In the genomic region with DNA sequence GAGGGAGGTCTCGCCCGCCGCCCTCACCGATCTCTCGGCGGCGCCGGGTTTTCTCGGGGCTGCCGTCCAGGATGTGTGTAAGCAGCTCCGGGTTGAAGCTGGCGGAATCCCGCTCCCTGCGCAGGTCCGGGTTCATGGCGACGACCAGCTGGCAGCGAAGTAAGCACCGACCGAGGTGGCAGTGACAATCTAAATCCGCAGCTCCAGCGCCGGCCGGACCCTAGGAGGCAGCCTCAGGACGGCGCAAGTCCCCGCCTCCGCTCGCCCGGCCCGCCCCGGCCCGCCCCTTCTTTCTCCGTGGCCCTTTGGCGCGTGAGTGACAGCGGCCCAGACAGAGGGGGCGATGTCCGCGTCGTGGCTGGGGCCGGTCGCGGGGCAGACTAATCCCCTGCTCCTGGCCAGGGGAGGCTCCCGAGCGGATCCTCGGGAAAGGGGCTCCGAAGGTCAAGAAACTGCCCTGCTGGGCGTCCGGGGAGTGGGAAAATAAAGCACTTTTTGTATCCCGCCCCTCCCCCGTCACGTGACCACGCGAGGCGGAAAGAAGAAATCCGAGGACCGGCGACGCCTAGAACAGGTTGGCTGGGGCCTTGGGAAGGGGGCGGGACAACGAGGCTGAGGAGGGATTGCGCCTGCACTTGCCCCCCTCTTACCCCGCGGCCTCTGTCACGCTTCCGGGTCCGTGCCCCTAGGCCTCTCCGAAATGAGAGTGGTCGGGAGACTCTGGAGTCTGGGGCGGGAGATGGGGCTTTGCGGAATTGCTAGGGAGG, we compare ENCODE assay signal across 8 cellular contexts. TPM values are rescaled to one million over a fixed set of nuclear protein-coding genes. Genes with fewer than 3 reads are reported as not detected.
A peak's percentile ranks its signal among the peaks of the same experiment; 100 is the strongest.
DNase-seq lines count a peak whose midpoint lies in the region; TF ChIP-seq lines count a peak whose summit lies in the region.

A gene (minus strand): TSS at position 229 of the 767 bp plus-strand sequence. CDS start 93 bp downstream, at position 136.
A gene with protein sequence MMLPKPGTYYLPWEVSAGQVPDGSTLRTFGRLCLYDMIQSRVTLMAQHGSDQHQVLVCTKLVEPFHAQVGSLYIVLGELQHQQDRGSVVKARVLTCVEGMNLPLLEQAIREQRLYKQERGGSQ (plus strand): TSS at position 303 of the 767 bp plus-strand sequence. CDS start 6,953 bp downstream, outside the sequence.

- H3K36me3 ChIP-seq in HEK293 (ENCODE audit: control insufficient read depth in 2 of 2, insufficient read depth in 1 of 2, low read length in 2 of 2), result peaks cover 8 to 18% of the 10 kb centered on the region in 2 experiments; a peak in 2 of 3 replicates
- H3K36me3 ChIP-seq in neuronal stem cell (replicated peaks in 1 of 2; ENCODE audit: control insufficient read depth in 2 of 2, insufficient read depth in 2 of 2, low read length in 2 of 2), result peaks cover 0 to 7% of the 10 kb centered on the region in 2 donors

- H4K8ac ChIP-seq in neuronal stem cell (ENCODE audit: low read depth, low read length), result no peak within 1 kb of the TSS

- peak within 1 kb of the TSS; percentile 12 for H3K23ac ChIP-seq in neuronal stem cell (ENCODE audit: low read depth, low read length, poor library complexity)

- peak within 1 kb of the TSS; percentile 90 for H3K4me2 ChIP-seq in neuronal stem cell (ENCODE audit: insufficient read depth, low read length, poor library complexity, severe bottlenecking)

- H3K79me1 ChIP-seq in neuronal stem cell (ENCODE audit: low read depth, low read length), result no peaks in the 10 kb centered on the region

- peak within 1 kb of the TSS; percentile 49 for H2AK5ac ChIP-seq in neuronal stem cell (ENCODE audit: low read depth, low read length)

- TF ChIP-seq CTCF in HEK293 (tag by site-specific recombination; IDR thresholded peaks at IDR 0.05) (peak; percentile 83), subcutaneous adipose tissue (IDR thresholded peaks at IDR 0.05; ENCODE audit: low read depth) (no peak)

- H3K9ac ChIP-seq in neuronal stem cell (ENCODE audit: low read depth, low read length, poor library complexity), result peak within 1 kb of the TSS; percentile 91

- H3K4me3 ChIP-seq in HEK293 (ENCODE audit: low read depth, low read length) (peak within 1 kb of the TSS; percentile 77), neuronal stem cell (ENCODE audit: low read length in 2 of 2) (peak within 1 kb of the TSS; percentile 67 to 87)

- H3K9me3 ChIP-seq in HEK293 (ENCODE audit: control insufficient read depth, insufficient read depth, low read depth, low read length) (no peaks in the 10 kb centered on the region), neuronal stem cell (replicated peaks in 1 of 2; ENCODE audit: control insufficient read depth in 2 of 2, insufficient read depth in 1 of 2, low read depth in 1 of 2, low read length in 2 of 2) (no peaks in the 10 kb centered on the region)

- H2AFZ ChIP-seq in neuronal stem cell (ENCODE audit: low read length), result peak within 1 kb of the TSS; percentile 93

- no peak within 1 kb of the TSS for H2BK12ac ChIP-seq in neuronal stem cell (ENCODE audit: low read length)

- H3K4me1 ChIP-seq in HEK293 (ENCODE audit: control insufficient read depth, insufficient read depth, low read length), result peaks cover 24% of the 10 kb centered on the region
- no peaks in the 10 kb centered on the region for H3K4me1 ChIP-seq in neuronal stem cell (ENCODE audit: control insufficient read depth in 2 of 2, insufficient read depth in 1 of 2, low read depth in 1 of 2, low read length in 2 of 2)

- DNase-seq in GM03348 (ENCODE audit: low spot score) (peak; percentile 94), MV-4-11 (lab: John Stamatoyannopoulos, UW) (peak; percentile 96), SK-MEL-5 (ENCODE audit: low read depth, low spot score) (peak; percentile 100), foreskin melanocyte (peak; percentile 96), neuronal stem cell (ENCODE audit: low spot score) (peak; percentile 96)
- DNase-seq in activated naive CD4-positive, alpha-beta T cell treated with Interleukin-2 at 50 U/mL for 16 hours, result peak; percentile 97

- H2BK5ac ChIP-seq in neuronal stem cell (ENCODE audit: low read length), result peak within 1 kb of the TSS; percentile 95

- H4K91ac ChIP-seq in neuronal stem cell (ENCODE audit: low read depth, low read length, poor library complexity), result no peak within 1 kb of the TSS

- in situ Hi-C loops in SK-MEL-5 (cut with HindIII; ENCODE audit: low pct_unique_long_range_greater_than_20kb, low sequenced_read_pairs), result no loop called here

- no peak within 1 kb of the TSS for H3K4ac ChIP-seq in neuronal stem cell (ENCODE audit: low read length)

- WGBS in neuronal stem cell (ENCODE audit: extremely low coverage in 2 of 2, insufficient read length in 2 of 2, insufficient replicate concordance in 1 of 2), 2 donors, result no CpG with 5 or more reads among the region's 72 CpGs

- H3K18ac ChIP-seq in neuronal stem cell (ENCODE audit: low read length), result peak within 1 kb of the TSS; percentile 100

- POLR2A ChIA-PET in HEK293 (lab: Yijun Ruan, JAX), result interaction anchor here (0.5 to 1.9 kb wide), 17 partner anchors 8 to 688 kb away, joined by 3 to 17 read pairs (median 4); a partner anchor contains a TSS

- peak within 1 kb of the TSS; percentile 66 for H3K14ac ChIP-seq in neuronal stem cell (ENCODE audit: low read length)

- peak within 1 kb of the TSS; percentile 10 for H2BK120ac ChIP-seq in neuronal stem cell (ENCODE audit: low read depth, low read length)

- no peaks in the 10 kb centered on the region for H3K27me3 ChIP-seq in neuronal stem cell (ENCODE audit: control insufficient read depth in 3 of 3, insufficient read depth in 3 of 3, low read depth in 1 of 3, low read length in 3 of 3)

- H3K27ac ChIP-seq in HEK293 (ENCODE audit: extremely low read depth, low read depth, low read length) (peak within 1 kb of the TSS; percentile 96), neuronal stem cell (replicated peaks; ENCODE audit: low read length) (peak within 1 kb of the TSS; percentile 100)

- peak within 1 kb of the TSS; percentile 70 for H2BK15ac ChIP-seq in neuronal stem cell (ENCODE audit: low read length)

- CTCF ChIA-PET in HEK293 (lab: Yijun Ruan, JAX), result interaction anchor here (0.5 to 1.6 kb wide), 5 partner anchors 24 to 1362 kb away, joined by 3 to 6 read pairs (median 4); no protein-coding TSS in a partner anchor

TF ChIP-seq in HEK293, 187 proteins besides CTCF, POLR2A, EP300 and RAD21 (continues in another document):
- no peak for TF ChIP-seq ZNF621 (tag by site-specific recombination; IDR thresholded peaks at IDR 0.05)
- TF ChIP-seq ZNF214 (tag by site-specific recombination; IDR thresholded peaks at IDR 0.05; ENCODE audit: borderline replicate concordance), result no peak; the same call in 1 of the 2 replicates
- no peak for TF ChIP-seq ZNF391 (tag by site-specific recombination; IDR thresholded peaks at IDR 0.05; ENCODE audit: borderline replicate concordance, low read depth)
- TF ChIP-seq, protein P1, sequence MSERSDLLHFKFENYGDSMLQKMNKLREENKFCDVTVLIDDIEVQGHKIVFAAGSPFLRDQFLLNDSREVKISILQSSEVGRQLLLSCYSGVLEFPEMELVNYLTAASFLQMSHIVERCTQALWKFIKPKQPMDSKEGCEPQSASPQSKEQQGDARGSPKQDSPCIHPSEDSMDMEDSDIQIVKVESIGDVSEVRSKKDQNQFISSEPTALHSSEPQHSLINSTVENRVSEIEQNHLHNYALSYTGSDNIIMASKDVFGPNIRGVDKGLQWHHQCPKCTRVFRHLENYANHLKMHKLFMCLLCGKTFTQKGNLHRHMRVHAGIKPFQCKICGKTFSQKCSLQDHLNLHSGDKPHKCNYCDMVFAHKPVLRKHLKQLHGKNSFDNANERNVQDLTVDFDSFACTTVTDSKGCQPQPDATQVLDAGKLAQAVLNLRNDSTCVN (tag by site-specific recombination; optimal IDR thresholded peaks at IDR 0.05), result peak; percentile 66
- peak; percentile 83; the same call in 1 of the 2 replicates for TF ChIP-seq SP7 (tag by site-specific recombination; IDR thresholded peaks at IDR 0.05)
- TF ChIP-seq, protein P2, sequence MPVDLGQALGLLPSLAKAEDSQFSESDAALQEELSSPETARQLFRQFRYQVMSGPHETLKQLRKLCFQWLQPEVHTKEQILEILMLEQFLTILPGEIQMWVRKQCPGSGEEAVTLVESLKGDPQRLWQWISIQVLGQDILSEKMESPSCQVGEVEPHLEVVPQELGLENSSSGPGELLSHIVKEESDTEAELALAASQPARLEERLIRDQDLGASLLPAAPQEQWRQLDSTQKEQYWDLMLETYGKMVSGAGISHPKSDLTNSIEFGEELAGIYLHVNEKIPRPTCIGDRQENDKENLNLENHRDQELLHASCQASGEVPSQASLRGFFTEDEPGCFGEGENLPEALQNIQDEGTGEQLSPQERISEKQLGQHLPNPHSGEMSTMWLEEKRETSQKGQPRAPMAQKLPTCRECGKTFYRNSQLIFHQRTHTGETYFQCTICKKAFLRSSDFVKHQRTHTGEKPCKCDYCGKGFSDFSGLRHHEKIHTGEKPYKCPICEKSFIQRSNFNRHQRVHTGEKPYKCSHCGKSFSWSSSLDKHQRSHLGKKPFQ (tag by site-specific recombination; IDR thresholded peaks at IDR 0.05), result no peak; the same call in 1 of the 2 replicates
- TF ChIP-seq ZNF341 (tag by site-specific recombination; IDR thresholded peaks at IDR 0.05; ENCODE audit: low read depth), result peak; percentile 93
- TF ChIP-seq, protein P3, sequence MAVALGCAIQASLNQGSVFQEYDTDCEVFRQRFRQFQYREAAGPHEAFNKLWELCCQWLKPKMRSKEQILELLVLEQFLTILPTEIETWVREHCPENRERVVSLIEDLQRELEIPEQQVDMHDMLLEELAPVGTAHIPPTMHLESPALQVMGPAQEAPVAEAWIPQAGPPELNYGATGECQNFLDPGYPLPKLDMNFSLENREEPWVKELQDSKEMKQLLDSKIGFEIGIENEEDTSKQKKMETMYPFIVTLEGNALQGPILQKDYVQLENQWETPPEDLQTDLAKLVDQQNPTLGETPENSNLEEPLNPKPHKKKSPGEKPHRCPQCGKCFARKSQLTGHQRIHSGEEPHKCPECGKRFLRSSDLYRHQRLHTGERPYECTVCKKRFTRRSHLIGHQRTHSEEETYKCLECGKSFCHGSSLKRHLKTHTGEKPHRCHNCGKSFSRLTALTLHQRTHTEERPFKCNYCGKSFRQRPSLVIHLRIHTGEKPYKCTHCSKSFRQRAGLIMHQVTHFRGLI (tag by site-specific recombination; IDR thresholded peaks at IDR 0.05), result no peak

RNA-seq across cellular contexts. Expression of the first gene that starts in this region (rescaled TPM):
- 43.2 and 44.4 TPM in 2 replicates for total RNA-seq in SK-MEL-5 (2014; rRNA removed; shearing (Covaris generic))
- polyA plus RNA-seq in SK-MEL-5 (2015; cell fraction: cytosol; rRNA removed), result 30.3 and 35.3 TPM in 2 replicates
- polyA plus RNA-seq in SK-MEL-5 (2015; cell fraction: nucleus; rRNA removed), result 31.4 and 47.3 TPM in 2 replicates
- polyA plus RNA-seq in neuronal stem cell (2013, experiment 1 of 2), result 3.1 TPM
- 3.0 TPM for polyA plus RNA-seq in neuronal stem cell (2013, experiment 2 of 2)
- 100 to 1,000 TPM in 3 of 4 donors, 10 to 100 TPM in 1; 97.3 to 165 (median 103) TPM for total RNA-seq in subcutaneous adipose tissue

RNA-seq across cellular contexts. Expression of the second gene that starts in this region (rescaled TPM):
- total RNA-seq in SK-MEL-5 (2014; rRNA removed; shearing (Covaris generic)), result 62.9 and 75.4 TPM in 2 replicates
- polyA plus RNA-seq in SK-MEL-5 (2015; cell fraction: cytosol; rRNA removed), result 48.4 and 65.1 TPM in 2 replicates
- 101 and 104 TPM in 2 replicates for polyA plus RNA-seq in SK-MEL-5 (2015; cell fraction: nucleus; rRNA removed)
- 8.7 TPM for polyA plus RNA-seq in neuronal stem cell (2013, experiment 1 of 2)
- polyA plus RNA-seq in neuronal stem cell (2013, experiment 2 of 2), result 8.1 TPM
- 10 to 100 TPM in 3 of 4 donors, 1 to 10 TPM in 1; 4.7 to 29.0 (median 20.8) TPM for total RNA-seq in subcutaneous adipose tissue

Comparison
In these comparisons a context has a peak if more than half of its experiments do, and no peak if none do; other contexts are left out.
1. Peak in every context shown above with its lines: DNase-seq, H3K4me3 ChIP-seq and H3K27ac ChIP-seq.